ENCODE assay signal across 10 cellular contexts in genomic region chr11:83073248-83073647, GRCh38. TPM values are rescaled to one million over a fixed set of nuclear protein-coding genes. Genes with fewer than 3 reads are reported as not detected.
DNase-seq lines count a peak whose midpoint lies in the region; ATAC-seq and TF ChIP-seq lines count a peak whose summit lies in the region.
"Had no signal": no experiment of that assay in that cellular context is flagged by ENCODE, and none has a peak within 500 bp of the region (broad histone marks: within the 10 kb centered on the region; RNA-seq: fewer than 3 reads in every experiment).

No MANE protein-coding gene starts in this region.

- no peaks in the 10 kb centered on the region for H3K36me3 ChIP-seq in CD4-positive, alpha-beta memory T cell (ENCODE audit: insufficient read depth, low read length)
- peaks cover 0 to 23% (median 4%) of the 10 kb centered on the region in 4 donors for H3K36me3 ChIP-seq in esophagus muscularis mucosa
- H3K36me3 ChIP-seq in ovary = no peaks in the 10 kb centered on the region

- 80% methylated on average over 1 of the region's 1 CpG for WGBS in esophagus muscularis mucosa
- 81 to 90% (median 87%) methylated on average over 1 of the region's 1 CpG for WGBS in ovary, 3 donors

- DNase-seq in CD4-positive, alpha-beta memory T cell = no peak
- DNase-seq in LNCaP clone FGC (ENCODE audit: low read depth) = no peak
- no peak for DNase-seq in esophagus muscularis mucosa (ENCODE audit: extremely low spot score)
- no peak for DNase-seq in ovary
- no peak for DNase-seq in cerebellar nuclear complex (lab: John Stamatoyannopoulos, UW)
- DNase-seq in T1000 (lab: John Stamatoyannopoulos, UW) = no peak
- DNase-seq: central memory CD4-positive, alpha-beta T cell; NCI-H774 had no signal

- TF ChIP-seq EP300 in esophagus muscularis mucosa (IDR thresholded peaks at IDR 0.05) = no peak
- no peak for TF ChIP-seq EP300 in ovary (IDR thresholded peaks at IDR 0.05)

- H3K4me3 Mint-ChIP-seq in CD4-positive, alpha-beta memory T cell = no peak overlapping the region

- CTCF ChIA-PET in CD4-positive, alpha-beta memory T cell (lab: Charles Lee; ENCODE audit: partially characterized antibody) = interaction anchor here (1.6 to 3.0 kb wide), 3 partner anchors 16 to 84 kb away, joined by 3 to 16 read pairs (median 9); partner anchors contain the start of gene PCF11

- no peaks in the 10 kb centered on the region for H3K27me3 ChIP-seq in CD4-positive, alpha-beta memory T cell (ENCODE audit: insufficient read depth, low read length)
- H3K27me3 ChIP-seq in esophagus muscularis mucosa = no peaks in the 10 kb centered on the region
- H3K27me3 ChIP-seq in ovary = no peaks in the 10 kb centered on the region

- H3K4me1 Mint-ChIP-seq in CD4-positive, alpha-beta memory T cell = peaks cover 11 to 41% (median 26%) of the 10 kb centered on the region in 4 donors

- intact Hi-C loops in CD4-positive, alpha-beta memory T cell (cut with micrococcal nuclease) = loop anchor here (5.0 kb wide), 1 partner anchor 44 kb away; no protein-coding TSS in a partner anchor
- intact Hi-C loops in esophagus muscularis mucosa (cut with DNase I) = loop anchor here (5.0 to 10.0 kb wide), 4 partner anchors 78 to 171 kb away; partner anchors contain the start of genes DDIAS, PCF11 and PRCP
- intact Hi-C loops in ovary (cut with DNase I) = loop anchor here in 3 of 4 donors (2.0 to 10.0 kb wide), 6 partner anchors 36 to 172 kb away; partner anchors contain the start of genes PCF11 (in 2 of the 3), DDIAS (in 1 of the 3) and PRCP (in 1 of the 3)

- TF ChIP-seq POLR2A in esophagus muscularis mucosa (IDR thresholded peaks at IDR 0.05; ENCODE audit: low read depth) = no peak
- TF ChIP-seq POLR2A in ovary (IDR thresholded peaks at IDR 0.05) = no peak

- H3K4me1 ChIP-seq in CD4-positive, alpha-beta memory T cell (ENCODE audit: insufficient read depth, low read length) = peaks cover 60% of the 10 kb centered on the region
- peaks cover 36 to 53% (median 47%) of the 10 kb centered on the region in 4 donors for H3K4me1 ChIP-seq in esophagus muscularis mucosa
- H3K4me1 ChIP-seq in ovary (ENCODE audit: insufficient read depth) = peaks cover 7% of the 10 kb centered on the region

- POLR2A ChIA-PET in CD4-positive, alpha-beta memory T cell (lab: Charles Lee; ENCODE audit: partially characterized antibody) = interaction anchor here (1.1 to 8.3 kb wide), 7 partner anchors 11 to 174 kb away, joined by 4 to 188 read pairs (median 16); partner anchors contain the start of genes ANKRD42, DDIAS, PCF11 and PRCP

- peak overlapping the region; percentile 97 for H3K27ac ChIP-seq in CD4-positive, alpha-beta memory T cell (ENCODE audit: low read depth, low read length)
- H3K27ac ChIP-seq in esophagus muscularis mucosa (replicated peaks in 1 of 4) = peak overlapping the region in 3 of 4 donors; percentile 92 to 95 (median 93)
- H3K27ac ChIP-seq in ovary = no peak overlapping the region

- H3K27me3 Mint-ChIP-seq in CD4-positive, alpha-beta memory T cell = no peaks in the 10 kb centered on the region

- TF ChIP-seq CTCF in LNCaP clone FGC (IDR thresholded peaks at IDR 0.05; ENCODE audit: control insufficient read depth, extremely low read depth, insufficient read depth) = no peak
- TF ChIP-seq CTCF in esophagus muscularis mucosa (IDR thresholded peaks at IDR 0.05) = no peak
- TF ChIP-seq CTCF in ovary (IDR thresholded peaks at IDR 0.05) = no peak

- H3K9me3 Mint-ChIP-seq in CD4-positive, alpha-beta memory T cell = peaks cover 0 to 1% (median 0%) of the 10 kb centered on the region in 8 donors

- no peaks in the 10 kb centered on the region for H3K9me3 ChIP-seq in CD4-positive, alpha-beta memory T cell (ENCODE audit: control insufficient read depth in 1 of 2, low read length in 2 of 2)
- H3K9me3 ChIP-seq in esophagus muscularis mucosa = no peaks in the 10 kb centered on the region
- no peaks in the 10 kb centered on the region for H3K9me3 ChIP-seq in ovary

- no peak overlapping the region for H3K4me3 ChIP-seq in CD4-positive, alpha-beta memory T cell (ENCODE audit: low read length in 2 of 2)
- H3K4me3 ChIP-seq in LNCaP clone FGC (ENCODE audit: low read depth, low read length) = peak overlapping the region; percentile 97
- H3K4me3 ChIP-seq in esophagus muscularis mucosa = peak overlapping the region; percentile 73 to 85 (median 77)
- H3K4me3 ChIP-seq in ovary = peak overlapping the region; percentile 57

- H3K36me3 Mint-ChIP-seq in CD4-positive, alpha-beta memory T cell = peaks cover 19% of the 10 kb centered on the region in 2 donors

- ATAC-seq in GM18519 (IDR thresholded peaks at IDR 0.05; ENCODE audit: low FRiP score, unreplicated experiment) (no peak), GM21723 (IDR thresholded peaks at IDR 0.05; ENCODE audit: unreplicated experiment) (no peak)

- H3K27ac Mint-ChIP-seq in CD4-positive, alpha-beta memory T cell = no peak overlapping the region

RNA-seq across cellular contexts. Expression of gene RAB30, which starts 1.6 kb away (rescaled TPM):
- total RNA-seq in CD4-positive, alpha-beta memory T cell = 10 to 100 TPM; 12.3 to 14.1 TPM
- polyA plus RNA-seq in CD4-positive, alpha-beta memory T cell = 1 to 10 TPM; 5.0 to 8.9 TPM
- total RNA-seq in esophagus muscularis mucosa = 10 to 100 TPM; 11.3 to 19.8 (median 18.2) TPM
- 10 to 100 TPM in 6 of 7 donors, 1 to 10 TPM in 1; 9.0 to 30.4 (median 22.7) TPM for total RNA-seq in ovary
- 10 to 100 TPM in 1 of 2 donors, 1 to 10 TPM in 1; 6.8 to 27.4 TPM for polyA plus RNA-seq in ovary

Comparison
In these comparisons a context has a peak if more than half of its experiments do, and no peak if none do; other contexts are left out.
1. H3K27ac ChIP-seq: peak in CD4-positive, alpha-beta memory T cell (single experiment) and esophagus muscularis mucosa (3 of 4); none in ovary (0 of 2).
2. H3K4me3 ChIP-seq: peak in LNCaP clone FGC (single experiment), esophagus muscularis mucosa (4 of 4) and ovary (single experiment); none in CD4-positive, alpha-beta memory T cell (0 of 2).